Comparison of ENCODE assay signal across 9 cellular contexts in the genomic region with DNA sequence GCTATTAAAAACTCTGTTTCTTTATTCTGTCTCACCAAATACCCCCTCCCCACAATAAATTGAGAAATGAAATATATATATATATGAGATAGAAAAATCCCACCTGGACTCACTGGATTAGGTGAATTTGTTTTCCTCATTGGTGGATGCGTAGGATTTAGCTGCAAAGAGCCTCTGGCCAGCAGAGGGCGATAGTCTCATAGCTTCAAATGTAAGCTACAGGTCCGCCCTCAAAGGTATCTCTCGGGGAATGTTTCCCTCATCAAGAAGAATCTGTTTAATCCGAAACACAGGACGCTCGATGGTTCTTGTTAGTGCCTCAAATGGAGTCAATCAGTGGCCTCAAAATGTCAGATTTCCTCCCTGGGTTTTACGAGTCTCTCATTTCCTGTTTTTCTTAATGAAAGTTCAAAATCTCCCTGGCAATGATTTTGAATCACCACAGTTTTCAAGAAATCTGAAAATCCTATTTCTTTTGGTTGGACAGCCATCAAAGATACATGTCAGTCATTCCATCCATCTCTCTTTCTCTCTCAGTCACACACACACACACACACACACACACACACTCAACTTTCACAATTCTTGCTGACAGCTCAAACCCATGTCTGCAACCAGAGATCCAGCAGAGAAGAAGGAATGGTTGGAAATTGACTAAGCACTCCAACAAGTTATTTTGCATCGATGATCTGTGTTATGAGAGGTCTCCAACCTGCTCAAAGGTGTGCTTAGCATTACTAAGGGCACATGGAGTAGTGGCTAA. TPM values are rescaled to one million over a fixed set of nuclear protein-coding genes. Genes with fewer than 3 reads are reported as not detected.
DNase-seq lines count a peak whose midpoint lies in the region; ATAC-seq and TF ChIP-seq lines count a peak whose summit lies in the region.
"Had no signal": no experiment of that assay in that cellular context is flagged by ENCODE, and none has a peak within 500 bp of the region (broad histone marks: within the 10 kb centered on the region; RNA-seq: fewer than 3 reads in every experiment).

No MANE protein-coding gene starts in this region.

- H3K27ac Mint-ChIP-seq in CD8-positive, alpha-beta memory T cell: peak overlapping the region in 1 of 8 donors; percentile 8
- H3K27ac Mint-ChIP-seq in activated CD4-positive, alpha-beta T cell treated with anti-CD3 and anti-CD28 coated beads, Interleukin-2, amount 10 ng/mL, durations not matched to agents 24 days and 14 days: peak overlapping the region; percentile 23

- H3K4me1 ChIP-seq in CD8-positive, alpha-beta memory T cell (ENCODE audit: insufficient read depth, low read length): peaks cover 8% of the 10 kb centered on the region
- no peaks in the 10 kb centered on the region for H3K4me1 ChIP-seq in HEK293 (ENCODE audit: control insufficient read depth, insufficient read depth, low read length)

- no peaks in the 10 kb centered on the region for H3K9me3 Mint-ChIP-seq in CD8-positive, alpha-beta memory T cell
- H3K9me3 Mint-ChIP-seq in activated CD4-positive, alpha-beta T cell treated with anti-CD3 and anti-CD28 coated beads, Interleukin-2, amount 10 ng/mL, durations not matched to agents 24 days and 14 days: no peaks in the 10 kb centered on the region

- H3K4me1 Mint-ChIP-seq in CD8-positive, alpha-beta memory T cell: peaks cover 5 to 11% (median 6%) of the 10 kb centered on the region in 3 donors
- H3K4me1 Mint-ChIP-seq in activated CD4-positive, alpha-beta T cell treated with anti-CD3 and anti-CD28 coated beads, Interleukin-2, amount 10 ng/mL, durations not matched to agents 24 days and 14 days: peaks cover 23% of the 10 kb centered on the region

- POLR2A ChIA-PET in CD8-positive, alpha-beta memory T cell (lab: Charles Lee): no interaction called here
- POLR2A ChIA-PET in HEK293 (lab: Yijun Ruan, JAX): interaction anchor here (1.0 kb wide), 1 partner anchor 215 kb away, joined by 3 read pairs; a partner anchor contains a TSS

- intact Hi-C loops in activated CD4-positive, alpha-beta T cell treated with anti-CD3 and anti-CD28 coated beads, Interleukin-2, amount 10 ng/mL, durations not matched to agents 24 days and 14 days (cut with micrococcal nuclease): loop anchor here (1.0 to 10.0 kb wide), 6 partner anchors 57 to 425 kb away; a partner anchor contains a TSS

- no peaks in the 10 kb centered on the region for H3K36me3 ChIP-seq in CD8-positive, alpha-beta memory T cell (ENCODE audit: insufficient read depth, low read length)
- H3K36me3 ChIP-seq in HEK293 (ENCODE audit: control insufficient read depth in 2 of 2, insufficient read depth in 1 of 2, low read length in 2 of 2): no peaks in the 10 kb centered on the region

- H3K4me3 ChIP-seq in CD8-positive, alpha-beta memory T cell (ENCODE audit: low read length): no peak overlapping the region
- H3K4me3 ChIP-seq in HEK293 (ENCODE audit: low read depth, low read length): no peak overlapping the region

- H3K27me3 ChIP-seq in CD8-positive, alpha-beta memory T cell (ENCODE audit: insufficient read depth, low read length, poor library complexity, severe bottlenecking): peaks cover 6% of the 10 kb centered on the region

- peak overlapping the region in 5 of 7 donors; percentile 13 to 62 (median 42) for H3K4me3 Mint-ChIP-seq in CD8-positive, alpha-beta memory T cell
- peak overlapping the region; percentile 32 for H3K4me3 Mint-ChIP-seq in activated CD4-positive, alpha-beta T cell treated with anti-CD3 and anti-CD28 coated beads, Interleukin-2, amount 10 ng/mL, durations not matched to agents 24 days and 14 days

- peak; percentile 47; the same call in 1 of the 2 replicates for TF ChIP-seq CTCF in HEK293 (tag by site-specific recombination; IDR thresholded peaks at IDR 0.05)

- CTCF ChIA-PET in CD8-positive, alpha-beta memory T cell (lab: Charles Lee): interaction anchor here (0.6 to 1.6 kb wide), 22 partner anchors 10 to 199 kb away, joined by 3 to 7 read pairs (median 4); a partner anchor contains a TSS
- CTCF ChIA-PET in HEK293 (lab: Yijun Ruan, JAX): interaction anchor here (0.5 to 2.9 kb wide), 44 partner anchors 8 to 1554 kb away, joined by 3 to 18 read pairs (median 4); a partner anchor contains a TSS

- peak; percentile 48 to 78 (median 57) for DNase-seq in CD8-positive, alpha-beta memory T cell
- DNase-seq in NCI-H345 treated with DMSO at 0.1 percent for 48 hours (lab: John Stamatoyannopoulos, UW; ENCODE audit: unreplicated experiment): peak; percentile 65
- DNase-seq in activated CD4-positive, alpha-beta T cell treated with anti-CD3 and anti-CD28 coated beads, Interleukin-2, amount 10 ng/mL, durations not matched to agents 24 days and 14 days: peak; percentile 92
- peak; percentile 47 for DNase-seq in dedifferentiated amniotic fluid mesenchymal stem cell (ENCODE audit: extremely low spot score)
- peak; percentile 83 to 85 for DNase-seq in lung microvascular endothelial cell (ENCODE audit: low read depth in 2 of 2)
- DNase-seq in stimulated activated CD8-positive, alpha-beta memory T cell treated with anti-CD3 and anti-CD28 coated beads, Interleukin-12 subunit alpha, Interleukin-12 subunit beta, amount 100 ng/mL, for 4 hours (ENCODE audit: low read depth): peak; percentile 28

- no peak for ATAC-seq in HG03045 (IDR thresholded peaks at IDR 0.05; ENCODE audit: unreplicated experiment)

- peaks cover 37 to 71% of the 10 kb centered on the region in 2 donors for H3K27me3 Mint-ChIP-seq in CD8-positive, alpha-beta memory T cell
- peaks cover 43% of the 10 kb centered on the region for H3K27me3 Mint-ChIP-seq in activated CD4-positive, alpha-beta T cell treated with anti-CD3 and anti-CD28 coated beads, Interleukin-2, amount 10 ng/mL, durations not matched to agents 24 days and 14 days

- H3K9me3 ChIP-seq in CD8-positive, alpha-beta memory T cell (ENCODE audit: low read length): no peaks in the 10 kb centered on the region
- H3K9me3 ChIP-seq in HEK293 (ENCODE audit: control insufficient read depth, insufficient read depth, low read depth, low read length): no peaks in the 10 kb centered on the region

- H3K36me3 Mint-ChIP-seq in CD8-positive, alpha-beta memory T cell: no peaks in the 10 kb centered on the region
- no peaks in the 10 kb centered on the region for H3K36me3 Mint-ChIP-seq in activated CD4-positive, alpha-beta T cell treated with anti-CD3 and anti-CD28 coated beads, Interleukin-2, amount 10 ng/mL, durations not matched to agents 24 days and 14 days (ENCODE audit: low read depth)

- H3K27ac ChIP-seq in CD8-positive, alpha-beta memory T cell (ENCODE audit: low read depth, low read length): no peak overlapping the region
- H3K27ac ChIP-seq in HEK293 (ENCODE audit: extremely low read depth, low read depth, low read length): no peak overlapping the region

TF ChIP-seq in HEK293, 187 proteins besides CTCF, POLR2A, EP300 and RAD21 (continues in another document):
- no peak for TF ChIP-seq ZNF266 (tag by site-specific recombination; IDR thresholded peaks at IDR 0.05; ENCODE audit: low read depth)
- peak; percentile 89 for TF ChIP-seq SCRT1 (tag by site-specific recombination; IDR thresholded peaks at IDR 0.05; ENCODE audit: borderline replicate concordance)
- TF ChIP-seq GLIS2 (tag by site-specific recombination; IDR thresholded peaks at IDR 0.05): no peak
- TF ChIP-seq, protein P1, sequence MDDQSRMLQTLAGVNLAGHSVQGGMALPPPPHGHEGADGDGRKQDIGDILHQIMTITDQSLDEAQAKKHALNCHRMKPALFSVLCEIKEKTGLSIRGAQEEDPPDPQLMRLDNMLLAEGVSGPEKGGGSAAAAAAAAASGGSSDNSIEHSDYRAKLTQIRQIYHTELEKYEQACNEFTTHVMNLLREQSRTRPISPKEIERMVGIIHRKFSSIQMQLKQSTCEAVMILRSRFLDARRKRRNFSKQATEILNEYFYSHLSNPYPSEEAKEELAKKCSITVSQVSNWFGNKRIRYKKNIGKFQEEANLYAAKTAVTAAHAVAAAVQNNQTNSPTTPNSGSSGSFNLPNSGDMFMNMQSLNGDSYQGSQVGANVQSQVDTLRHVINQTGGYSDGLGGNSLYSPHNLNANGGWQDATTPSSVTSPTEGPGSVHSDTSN (CRISPR knock-in tag; IDR thresholded peaks at IDR 0.05): no peak
- no peak for TF ChIP-seq ZNF792 (tag by site-specific recombination; IDR thresholded peaks at IDR 0.05)
- no peak for TF ChIP-seq ZNF501 (tag by site-specific recombination; IDR thresholded peaks at IDR 0.05)
- TF ChIP-seq, protein P2, sequence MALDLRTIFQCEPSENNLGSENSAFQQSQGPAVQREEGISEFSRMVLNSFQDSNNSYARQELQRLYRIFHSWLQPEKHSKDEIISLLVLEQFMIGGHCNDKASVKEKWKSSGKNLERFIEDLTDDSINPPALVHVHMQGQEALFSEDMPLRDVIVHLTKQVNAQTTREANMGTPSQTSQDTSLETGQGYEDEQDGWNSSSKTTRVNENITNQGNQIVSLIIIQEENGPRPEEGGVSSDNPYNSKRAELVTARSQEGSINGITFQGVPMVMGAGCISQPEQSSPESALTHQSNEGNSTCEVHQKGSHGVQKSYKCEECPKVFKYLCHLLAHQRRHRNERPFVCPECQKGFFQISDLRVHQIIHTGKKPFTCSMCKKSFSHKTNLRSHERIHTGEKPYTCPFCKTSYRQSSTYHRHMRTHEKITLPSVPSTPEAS (tag by site-specific recombination; IDR thresholded peaks at IDR 0.05): peak; percentile 52
- TF ChIP-seq ZNF292 (tag by site-specific recombination; IDR thresholded peaks at IDR 0.05; ENCODE audit: borderline replicate concordance, low read depth): no peak
- TF ChIP-seq ZNF670 (tag by site-specific recombination; IDR thresholded peaks at IDR 0.05; ENCODE audit: low read depth): no peak

RNA-seq across cellular contexts. Expression of a gene that starts 13.9 kb away (rescaled TPM):
- total RNA-seq in CD8-positive, alpha-beta memory T cell: not detected
- polyA plus RNA-seq in CD8-positive, alpha-beta memory T cell: not detected
- total RNA-seq in activated CD4-positive, alpha-beta T cell treated with anti-CD3 and anti-CD28 coated beads, Interleukin-2, amount 10 ng/mL, durations not matched to agents 24 days and 14 days: 0.54 TPM in 1 of 2 replicates, not detected in the other
- total RNA-seq in lung microvascular endothelial cell: not detected in 2 replicates
- total RNA-seq: T-helper 1 cell treated with Interleukin-12 subunit alpha and Interleukin-12 subunit beta and Interleukin-4 antibody, amounts not matched to agents 30 ng/mL and 1 ng/mL, for 36 hours had no signal

Comparison
In these comparisons a context has a peak if more than half of its experiments do, and no peak if none do; other contexts are left out.
1. DNase-seq: peak in every context shown above with its lines; median percentile 92 in activated CD4-positive, alpha-beta T cell treated with anti-CD3 and anti-CD28 coated beads, Interleukin-2, amount 10 ng/mL, durations not matched to agents 24 days and 14 days; 84 in lung microvascular endothelial cell; 65 in NCI-H345 treated with DMSO at 0.1 percent for 48 hours; 57 in CD8-positive, alpha-beta memory T cell; 47 in dedifferentiated amniotic fluid mesenchymal stem cell; 28 in stimulated activated CD8-positive, alpha-beta memory T cell treated with anti-CD3 and anti-CD28 coated beads, Interleukin-12 subunit alpha, Interleukin-12 subunit beta, amount 100 ng/mL, for 4 hours.